ENCODE assay signal across 1 cellular context in the genomic region with DNA sequence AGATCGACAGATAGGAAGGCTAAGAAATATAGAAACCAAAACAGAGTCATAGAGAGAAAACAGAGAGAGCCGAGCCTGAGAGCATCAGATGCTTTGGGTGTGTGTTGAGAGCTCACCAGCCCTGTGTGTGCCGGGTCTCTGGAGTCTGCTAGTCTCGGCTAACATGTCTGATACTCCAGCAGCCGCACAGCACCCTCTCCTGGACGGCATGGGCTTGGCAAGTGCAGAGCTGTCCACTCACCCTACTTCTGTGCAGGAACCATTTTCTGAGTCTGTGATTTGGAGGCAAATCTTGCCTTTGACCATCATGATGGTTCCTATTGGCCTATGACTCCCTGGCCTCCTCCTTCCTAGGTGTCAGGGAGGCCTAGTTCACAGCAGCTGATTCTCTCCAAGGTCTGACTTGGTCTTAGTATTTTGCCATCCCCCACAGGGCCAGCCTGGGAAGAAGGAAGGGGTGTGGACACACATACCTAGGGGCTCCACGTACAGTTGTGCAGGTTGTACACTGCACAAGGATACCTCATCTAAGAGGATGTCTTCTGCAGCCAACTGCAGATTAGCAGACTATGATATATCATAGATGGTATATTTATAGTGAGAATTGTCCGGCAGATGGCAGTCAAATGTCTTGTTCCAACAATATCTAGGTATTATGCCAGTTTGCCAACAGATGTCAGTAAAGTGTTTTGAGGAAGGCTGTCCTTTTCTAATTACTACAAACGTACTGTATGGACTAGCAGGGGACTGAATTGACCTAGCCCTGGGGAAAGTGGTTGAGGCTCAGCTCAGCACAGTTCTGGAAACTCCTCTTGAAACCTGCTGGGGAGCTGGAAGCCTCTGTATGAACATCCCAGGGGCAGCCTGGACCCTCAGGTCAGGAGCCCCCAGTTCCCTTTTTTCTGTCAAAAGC.
TF ChIP-seq lines count a peak whose summit lies in the region.

No MANE protein-coding gene starts in this region.

TF ChIP-seq in K562, 482 proteins besides CTCF, POLR2A, EP300 and RAD21 (continued from another document and continues in another):
- TF ChIP-seq, protein P1, sequence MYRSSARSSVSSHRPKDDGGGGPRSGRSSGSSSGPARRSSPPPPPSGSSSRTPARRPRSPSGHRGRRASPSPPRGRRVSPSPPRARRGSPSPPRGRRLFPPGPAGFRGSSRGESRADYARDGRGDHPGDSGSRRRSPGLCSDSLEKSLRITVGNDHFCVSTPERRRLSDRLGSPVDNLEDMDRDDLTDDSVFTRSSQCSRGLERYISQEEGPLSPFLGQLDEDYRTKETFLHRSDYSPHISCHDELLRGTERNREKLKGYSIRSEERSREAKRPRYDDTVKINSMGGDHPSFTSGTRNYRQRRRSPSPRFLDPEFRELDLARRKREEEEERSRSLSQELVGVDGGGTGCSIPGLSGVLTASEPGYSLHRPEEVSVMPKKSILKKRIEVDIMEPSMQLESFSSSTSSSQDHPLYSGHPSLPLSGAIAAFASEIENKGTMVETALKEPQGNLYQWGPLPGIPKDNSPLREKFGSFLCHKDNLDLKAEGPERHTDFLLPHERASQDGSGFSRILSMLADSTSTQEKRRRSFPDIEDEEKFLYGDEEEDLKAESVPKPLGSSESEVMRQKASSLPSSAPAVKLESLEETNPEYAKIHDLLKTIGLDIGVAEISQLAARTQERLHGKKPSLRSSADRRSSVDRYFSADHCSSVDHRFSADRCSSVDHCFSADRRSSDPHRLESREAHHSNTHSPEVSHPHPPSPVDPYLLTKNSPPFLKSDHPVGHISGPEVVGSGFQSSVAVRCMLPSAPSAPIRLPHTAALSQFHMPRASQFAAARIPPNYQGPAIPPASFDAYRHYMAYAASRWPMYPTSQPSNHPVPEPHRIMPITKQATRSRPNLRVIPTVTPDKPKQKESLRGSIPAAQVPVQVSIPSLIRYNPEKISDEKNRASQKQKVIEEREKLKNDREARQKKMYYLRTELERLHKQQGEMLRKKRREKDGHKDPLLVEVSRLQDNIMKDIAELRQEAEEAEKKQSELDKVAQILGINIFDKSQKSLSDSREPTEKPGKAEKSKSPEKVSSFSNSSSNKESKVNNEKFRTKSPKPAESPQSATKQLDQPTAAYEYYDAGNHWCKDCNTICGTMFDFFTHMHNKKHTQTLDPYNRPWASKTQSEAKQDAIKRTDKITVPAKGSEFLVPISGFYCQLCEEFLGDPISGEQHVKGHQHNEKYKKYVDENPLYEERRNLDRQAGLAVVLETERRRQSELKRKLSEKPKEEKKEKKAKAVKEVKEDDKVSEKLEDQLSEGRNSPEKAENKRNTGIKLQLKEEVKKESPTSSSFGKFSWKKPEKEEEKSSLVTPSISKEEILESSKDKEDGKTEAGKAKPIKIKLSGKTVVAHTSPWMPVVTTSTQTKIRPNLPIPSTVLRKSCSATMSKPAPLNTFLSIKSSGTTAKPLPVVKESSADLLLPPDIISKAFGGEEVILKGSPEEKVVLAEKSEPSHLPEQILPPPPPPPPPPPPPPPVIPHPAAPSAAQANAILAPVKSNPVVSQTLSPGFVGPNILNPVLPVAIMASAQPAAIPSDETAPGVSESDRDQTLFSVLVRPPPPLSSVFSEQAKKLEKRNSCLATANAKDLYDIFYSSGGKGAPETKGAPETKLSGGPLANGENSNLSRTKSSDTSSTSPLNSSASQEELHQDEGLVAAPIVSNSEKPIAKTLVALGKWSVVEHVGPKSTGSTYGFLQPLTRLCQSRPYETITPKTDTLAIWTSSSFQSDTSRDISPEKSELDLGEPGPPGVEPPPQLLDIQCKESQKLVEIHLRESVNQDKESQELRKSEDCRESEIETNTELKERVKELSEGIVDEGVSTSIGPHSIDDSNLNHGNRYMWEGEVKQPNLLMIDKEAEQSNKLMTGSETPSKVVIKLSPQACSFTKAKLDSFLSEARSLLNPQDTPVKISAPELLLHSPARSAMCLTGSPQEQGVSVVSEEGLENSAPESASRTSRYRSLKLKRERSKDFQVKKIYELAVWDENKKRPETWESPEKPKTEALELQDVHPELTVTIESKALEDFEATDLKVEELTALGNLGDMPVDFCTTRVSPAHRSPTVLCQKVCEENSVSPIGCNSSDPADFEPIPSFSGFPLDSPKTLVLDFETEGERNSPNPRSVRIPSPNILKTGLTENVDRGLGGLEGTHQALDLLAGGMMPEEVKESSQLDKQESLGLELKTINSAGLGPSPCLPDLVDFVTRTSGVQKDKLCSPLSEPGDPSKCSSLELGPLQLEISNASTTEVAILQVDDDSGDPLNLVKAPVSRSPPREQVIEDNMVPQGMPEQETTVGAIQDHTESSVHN (IDR thresholded peaks at IDR 0.05; ENCODE audit: borderline replicate concordance in 1 of 2, low read depth in 1 of 2), result no peak
- TF ChIP-seq ATF7 (IDR thresholded peaks at IDR 0.05) (peak; percentile 59), DDX20 (tag; IDR thresholded peaks at IDR 0.05; ENCODE audit: low read depth) (no peak), DMBX1 (CRISPR knock-in tag; IDR thresholded peaks at IDR 0.05; ENCODE audit: borderline replicate concordance) (no peak; the same call in 1 of the 2 replicates), U2AF1 (optimal IDR thresholded peaks at IDR 0.05; ENCODE audit: low read depth, low read length) (no peak), TOE1 (IDR thresholded peaks at IDR 0.05; ENCODE audit: borderline replicate concordance) (peak; percentile 60; the same call in 1 of the 2 replicates), TOE1 (CRISPR knock-in tag; IDR thresholded peaks at IDR 0.05; ENCODE audit: borderline replicate concordance, low read depth) (peak; percentile 84; the same call in 1 of the 2 replicates), NCOA1 (IDR thresholded peaks at IDR 0.05; ENCODE audit: low read depth) (no peak), ZBED1 (IDR thresholded peaks at IDR 0.05) (peak; percentile 39; the same call in 1 of the 2 replicates), TRIM24 (IDR thresholded peaks at IDR 0.05) (0 out of 4 replicates have a peak, but pooled peaks of 1 of the 2 experiments have one; percentile 13), RBFOX2 (IDR thresholded peaks at IDR 0.05; ENCODE audit: low read depth, low read length) (no peak), MTA3 (IDR thresholded peaks at IDR 0.05; ENCODE audit: borderline replicate concordance) (peak; percentile 54; the same call in 1 of the 2 replicates), ZNF431 (CRISPR knock-in tag; IDR thresholded peaks at IDR 0.05) (0 out of 2 replicates have a peak, but pooled peaks have one; percentile 25), SPI1 (IDR thresholded peaks at IDR 0.05; ENCODE audit: borderline replicate concordance, low read depth, low read length) (peak; percentile 59), CC2D1A (IDR thresholded peaks at IDR 0.05) (peak; percentile 88), KAT7 (CRISPR knock-in tag; IDR thresholded peaks at IDR 0.05; ENCODE audit: borderline replicate concordance) (0 out of 2 replicates have a peak, but pooled peaks have one; percentile 56), ERF (CRISPR knock-in tag; IDR thresholded peaks at IDR 0.05) (0 out of 2 replicates have a peak, but pooled peaks have one; percentile 20), ETV1 (tag; conservative IDR thresholded peaks at IDR 0.05; ENCODE audit: low read depth) (no peak), NR4A1 (CRISPR knock-in tag; IDR thresholded peaks at IDR 0.05) (0 out of 2 replicates have a peak, but pooled peaks have one; percentile 62), NR4A1 (tag; IDR thresholded peaks at IDR 0.05) (no peak), MEIS2 (IDR thresholded peaks at IDR 0.05; ENCODE audit: partially characterized antibody) (peak; percentile 13), OTX1 (CRISPR knock-in tag; IDR thresholded peaks at IDR 0.05) (peak; percentile 73; the same call in 1 of the 2 replicates), KLF13 (tag; IDR thresholded peaks at IDR 0.05; ENCODE audit: borderline replicate concordance, low read depth) (peak; percentile 48; the same call in 1 of the 2 replicates), ZNF146 (CRISPR knock-in tag; IDR thresholded peaks at IDR 0.05; ENCODE audit: unreplicated experiment) (no peak), STAG1 (CRISPR knock-in tag; IDR thresholded peaks at IDR 0.05; ENCODE audit: borderline replicate concordance) (peak; percentile 98), SMC3 (conservative IDR thresholded peaks at IDR 0.05; ENCODE audit: insufficient read depth, low read depth, low read length) (peak; percentile 99), ESRRA (IDR thresholded peaks at IDR 0.05; ENCODE audit: borderline replicate concordance, low read depth) (peak; percentile 39; the same call in 1 of the 2 replicates), ZNF57 (CRISPR knock-in tag; IDR thresholded peaks at IDR 0.05) (no peak)
- TF ChIP-seq, protein P2, sequence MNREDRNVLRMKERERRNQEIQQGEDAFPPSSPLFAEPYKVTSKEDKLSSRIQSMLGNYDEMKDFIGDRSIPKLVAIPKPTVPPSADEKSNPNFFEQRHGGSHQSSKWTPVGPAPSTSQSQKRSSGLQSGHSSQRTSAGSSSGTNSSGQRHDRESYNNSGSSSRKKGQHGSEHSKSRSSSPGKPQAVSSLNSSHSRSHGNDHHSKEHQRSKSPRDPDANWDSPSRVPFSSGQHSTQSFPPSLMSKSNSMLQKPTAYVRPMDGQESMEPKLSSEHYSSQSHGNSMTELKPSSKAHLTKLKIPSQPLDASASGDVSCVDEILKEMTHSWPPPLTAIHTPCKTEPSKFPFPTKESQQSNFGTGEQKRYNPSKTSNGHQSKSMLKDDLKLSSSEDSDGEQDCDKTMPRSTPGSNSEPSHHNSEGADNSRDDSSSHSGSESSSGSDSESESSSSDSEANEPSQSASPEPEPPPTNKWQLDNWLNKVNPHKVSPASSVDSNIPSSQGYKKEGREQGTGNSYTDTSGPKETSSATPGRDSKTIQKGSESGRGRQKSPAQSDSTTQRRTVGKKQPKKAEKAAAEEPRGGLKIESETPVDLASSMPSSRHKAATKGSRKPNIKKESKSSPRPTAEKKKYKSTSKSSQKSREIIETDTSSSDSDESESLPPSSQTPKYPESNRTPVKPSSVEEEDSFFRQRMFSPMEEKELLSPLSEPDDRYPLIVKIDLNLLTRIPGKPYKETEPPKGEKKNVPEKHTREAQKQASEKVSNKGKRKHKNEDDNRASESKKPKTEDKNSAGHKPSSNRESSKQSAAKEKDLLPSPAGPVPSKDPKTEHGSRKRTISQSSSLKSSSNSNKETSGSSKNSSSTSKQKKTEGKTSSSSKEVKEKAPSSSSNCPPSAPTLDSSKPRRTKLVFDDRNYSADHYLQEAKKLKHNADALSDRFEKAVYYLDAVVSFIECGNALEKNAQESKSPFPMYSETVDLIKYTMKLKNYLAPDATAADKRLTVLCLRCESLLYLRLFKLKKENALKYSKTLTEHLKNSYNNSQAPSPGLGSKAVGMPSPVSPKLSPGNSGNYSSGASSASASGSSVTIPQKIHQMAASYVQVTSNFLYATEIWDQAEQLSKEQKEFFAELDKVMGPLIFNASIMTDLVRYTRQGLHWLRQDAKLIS (CRISPR knock-in tag; IDR thresholded peaks at IDR 0.05), result peak; percentile 77
- TF ChIP-seq, protein P3, sequence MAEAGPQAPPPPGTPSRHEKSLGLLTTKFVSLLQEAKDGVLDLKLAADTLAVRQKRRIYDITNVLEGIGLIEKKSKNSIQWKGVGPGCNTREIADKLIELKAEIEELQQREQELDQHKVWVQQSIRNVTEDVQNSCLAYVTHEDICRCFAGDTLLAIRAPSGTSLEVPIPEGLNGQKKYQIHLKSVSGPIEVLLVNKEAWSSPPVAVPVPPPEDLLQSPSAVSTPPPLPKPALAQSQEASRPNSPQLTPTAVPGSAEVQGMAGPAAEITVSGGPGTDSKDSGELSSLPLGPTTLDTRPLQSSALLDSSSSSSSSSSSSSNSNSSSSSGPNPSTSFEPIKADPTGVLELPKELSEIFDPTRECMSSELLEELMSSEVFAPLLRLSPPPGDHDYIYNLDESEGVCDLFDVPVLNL (CRISPR knock-in tag; IDR thresholded peaks at IDR 0.05; ENCODE audit: low read depth), result peak; percentile 78; the same call in 1 of the 2 replicates
- TF ChIP-seq, protein P4, sequence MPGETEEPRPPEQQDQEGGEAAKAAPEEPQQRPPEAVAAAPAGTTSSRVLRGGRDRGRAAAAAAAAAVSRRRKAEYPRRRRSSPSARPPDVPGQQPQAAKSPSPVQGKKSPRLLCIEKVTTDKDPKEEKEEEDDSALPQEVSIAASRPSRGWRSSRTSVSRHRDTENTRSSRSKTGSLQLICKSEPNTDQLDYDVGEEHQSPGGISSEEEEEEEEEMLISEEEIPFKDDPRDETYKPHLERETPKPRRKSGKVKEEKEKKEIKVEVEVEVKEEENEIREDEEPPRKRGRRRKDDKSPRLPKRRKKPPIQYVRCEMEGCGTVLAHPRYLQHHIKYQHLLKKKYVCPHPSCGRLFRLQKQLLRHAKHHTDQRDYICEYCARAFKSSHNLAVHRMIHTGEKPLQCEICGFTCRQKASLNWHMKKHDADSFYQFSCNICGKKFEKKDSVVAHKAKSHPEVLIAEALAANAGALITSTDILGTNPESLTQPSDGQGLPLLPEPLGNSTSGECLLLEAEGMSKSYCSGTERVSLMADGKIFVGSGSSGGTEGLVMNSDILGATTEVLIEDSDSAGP (CRISPR knock-in tag; IDR thresholded peaks at IDR 0.05), result peak; percentile 78
- TF ChIP-seq, protein P5, sequence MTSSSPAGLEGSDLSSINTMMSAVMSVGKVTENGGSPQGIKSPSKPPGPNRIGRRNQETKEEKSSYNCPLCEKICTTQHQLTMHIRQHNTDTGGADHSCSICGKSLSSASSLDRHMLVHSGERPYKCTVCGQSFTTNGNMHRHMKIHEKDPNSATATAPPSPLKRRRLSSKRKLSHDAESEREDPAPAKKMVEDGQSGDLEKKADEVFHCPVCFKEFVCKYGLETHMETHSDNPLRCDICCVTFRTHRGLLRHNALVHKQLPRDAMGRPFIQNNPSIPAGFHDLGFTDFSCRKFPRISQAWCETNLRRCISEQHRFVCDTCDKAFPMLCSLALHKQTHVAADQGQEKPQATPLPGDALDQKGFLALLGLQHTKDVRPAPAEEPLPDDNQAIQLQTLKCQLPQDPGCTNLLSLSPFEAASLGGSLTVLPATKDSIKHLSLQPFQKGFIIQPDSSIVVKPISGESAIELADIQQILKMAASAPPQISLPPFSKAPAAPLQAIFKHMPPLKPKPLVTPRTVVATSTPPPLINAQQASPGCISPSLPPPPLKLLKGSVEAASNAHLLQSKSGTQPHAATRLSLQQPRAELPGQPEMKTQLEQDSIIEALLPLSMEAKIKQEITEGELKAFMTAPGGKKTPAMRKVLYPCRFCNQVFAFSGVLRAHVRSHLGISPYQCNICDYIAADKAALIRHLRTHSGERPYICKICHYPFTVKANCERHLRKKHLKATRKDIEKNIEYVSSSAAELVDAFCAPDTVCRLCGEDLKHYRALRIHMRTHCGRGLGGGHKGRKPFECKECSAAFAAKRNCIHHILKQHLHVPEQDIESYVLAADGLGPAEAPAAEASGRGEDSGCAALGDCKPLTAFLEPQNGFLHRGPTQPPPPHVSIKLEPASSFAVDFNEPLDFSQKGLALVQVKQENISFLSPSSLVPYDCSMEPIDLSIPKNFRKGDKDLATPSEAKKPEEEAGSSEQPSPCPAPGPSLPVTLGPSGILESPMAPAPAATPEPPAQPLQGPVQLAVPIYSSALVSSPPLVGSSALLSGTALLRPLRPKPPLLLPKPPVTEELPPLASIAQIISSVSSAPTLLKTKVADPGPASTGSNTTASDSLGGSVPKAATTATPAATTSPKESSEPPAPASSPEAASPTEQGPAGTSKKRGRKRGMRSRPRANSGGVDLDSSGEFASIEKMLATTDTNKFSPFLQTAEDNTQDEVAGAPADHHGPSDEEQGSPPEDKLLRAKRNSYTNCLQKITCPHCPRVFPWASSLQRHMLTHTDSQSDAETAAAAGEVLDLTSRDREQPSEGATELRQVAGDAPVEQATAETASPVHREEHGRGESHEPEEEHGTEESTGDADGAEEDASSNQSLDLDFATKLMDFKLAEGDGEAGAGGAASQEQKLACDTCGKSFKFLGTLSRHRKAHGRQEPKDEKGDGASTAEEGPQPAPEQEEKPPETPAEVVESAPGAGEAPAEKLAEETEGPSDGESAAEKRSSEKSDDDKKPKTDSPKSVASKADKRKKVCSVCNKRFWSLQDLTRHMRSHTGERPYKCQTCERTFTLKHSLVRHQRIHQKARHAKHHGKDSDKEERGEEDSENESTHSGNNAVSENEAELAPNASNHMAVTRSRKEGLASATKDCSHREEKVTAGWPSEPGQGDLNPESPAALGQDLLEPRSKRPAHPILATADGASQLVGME (CRISPR knock-in tag; IDR thresholded peaks at IDR 0.05), result 0 out of 2 replicates have a peak, but pooled peaks have one; percentile 40
